Comparison of ENCODE assay signal across 8 cellular contexts in genomic region chr12:132771126-132771838, GRCh38. TPM values are rescaled to one million over a fixed set of nuclear protein-coding genes. Genes with fewer than 3 reads are reported as not detected.
DNase-seq lines count a peak whose midpoint lies in the region; ATAC-seq and TF ChIP-seq lines count a peak whose summit lies in the region.

No MANE protein-coding gene starts in this region.

- peak; percentile 65 for ATAC-seq in GM21529 (IDR thresholded peaks at IDR 0.05; ENCODE audit: unreplicated experiment)
- ATAC-seq in effector memory CD8-positive, alpha-beta T cell (replicated peaks) = peak; percentile 77

- H3K36me3 Mint-ChIP-seq in CD4-positive, alpha-beta memory T cell = peaks cover 19 to 31% of the 10 kb centered on the region in 2 donors
- peaks cover 23% of the 10 kb centered on the region for H3K36me3 Mint-ChIP-seq in effector memory CD8-positive, alpha-beta T cell (ENCODE audit: insufficient read depth)

- H3K9me3 Mint-ChIP-seq in CD4-positive, alpha-beta memory T cell = no peaks in the 10 kb centered on the region
- no peaks in the 10 kb centered on the region for H3K9me3 Mint-ChIP-seq in effector memory CD8-positive, alpha-beta T cell

- H3K4me3 Mint-ChIP-seq in CD4-positive, alpha-beta memory T cell = peak overlapping the region in 6 of 8 donors; percentile 17 to 75 (median 47)
- no peak overlapping the region for H3K4me3 Mint-ChIP-seq in effector memory CD8-positive, alpha-beta T cell

- TF ChIP-seq CTCF in ascending aorta (IDR thresholded peaks at IDR 0.05) = no peak
- no peak for TF ChIP-seq CTCF in vagina (IDR thresholded peaks at IDR 0.05)
- TF ChIP-seq CTCF in testis (IDR thresholded peaks at IDR 0.05) = no peak

- H3K9me3 ChIP-seq in CD4-positive, alpha-beta memory T cell (ENCODE audit: control insufficient read depth in 1 of 2, low read length in 2 of 2) = no peaks in the 10 kb centered on the region
- H3K9me3 ChIP-seq in ascending aorta (no peaks in the 10 kb centered on the region), vagina (no peaks in the 10 kb centered on the region), testis (no peaks in the 10 kb centered on the region)

- intact Hi-C loops in CD4-positive, alpha-beta memory T cell (cut with micrococcal nuclease) = no loop called here
- intact Hi-C loops in ascending aorta (cut with DNase I) (no loop called here), vagina (cut with DNase I) (no loop called here), testis (cut with DNase I; ENCODE audit: low total_unique reads) (no loop called here)

- peaks cover 15% of the 10 kb centered on the region for H3K36me3 ChIP-seq in CD4-positive, alpha-beta memory T cell (ENCODE audit: insufficient read depth, low read length)
- H3K36me3 ChIP-seq in ascending aorta = peaks cover 57 to 68% of the 10 kb centered on the region in 2 donors
- peaks cover 0 to 47% of the 10 kb centered on the region in 2 donors for H3K36me3 ChIP-seq in vagina
- peaks cover 4% of the 10 kb centered on the region for H3K36me3 ChIP-seq in testis (ENCODE audit: low read depth, missing control alignments)

- no peaks in the 10 kb centered on the region for H3K27me3 Mint-ChIP-seq in CD4-positive, alpha-beta memory T cell
- no peaks in the 10 kb centered on the region for H3K27me3 Mint-ChIP-seq in effector memory CD8-positive, alpha-beta T cell

- no peak overlapping the region for H3K4me3 ChIP-seq in CD4-positive, alpha-beta memory T cell (ENCODE audit: low read length in 2 of 2)
- H3K4me3 ChIP-seq in ascending aorta (no peak overlapping the region), vagina (no peak overlapping the region), testis (no peak overlapping the region)

- H3K27me3 ChIP-seq in CD4-positive, alpha-beta memory T cell (ENCODE audit: insufficient read depth, low read length) = no peaks in the 10 kb centered on the region
- H3K27me3 ChIP-seq in ascending aorta (no peaks in the 10 kb centered on the region), vagina (no peaks in the 10 kb centered on the region), testis (no peaks in the 10 kb centered on the region)

- DNase-seq in CD4-positive, alpha-beta memory T cell = peak; percentile 21 to 78 (median 58)
- peak in 4 of 5 donors; percentile 34 to 57 (median 47) for DNase-seq in T-helper 1 cell
- DNase-seq in effector memory CD8-positive, alpha-beta T cell = peak in 1 of 3 experiments; percentile 9
- no peak for DNase-seq in ascending aorta (ENCODE audit: low spot score in 2 of 2)
- no peak for DNase-seq in vagina (ENCODE audit: extremely low spot score in 2 of 2)
- DNase-seq in testis = no peak
- DNase-seq in activated CD4-positive, CD25-positive, alpha-beta regulatory T cell (lab: John Stamatoyannopoulos, UW) = no peak

- TF ChIP-seq POLR2A in vagina (IDR thresholded peaks at IDR 0.05) = no peak
- no peak for TF ChIP-seq POLR2A in testis (IDR thresholded peaks at IDR 0.05)

- WGBS in testis, 2 donors = 91 to 92% methylated on average over 14 to 15 of the region's 15 CpGs

- peaks cover 16% of the 10 kb centered on the region for H3K4me1 ChIP-seq in CD4-positive, alpha-beta memory T cell (ENCODE audit: insufficient read depth, low read length)
- H3K4me1 ChIP-seq in ascending aorta = peaks cover 0 to 5% of the 10 kb centered on the region in 2 donors
- peaks cover 7% of the 10 kb centered on the region for H3K4me1 ChIP-seq in vagina
- peaks cover 18% of the 10 kb centered on the region for H3K4me1 ChIP-seq in testis

- POLR2A ChIA-PET in CD4-positive, alpha-beta memory T cell (lab: Charles Lee; ENCODE audit: partially characterized antibody) = interaction anchor here (1.4 kb wide), 1 partner anchor 9 kb away, joined by 6 read pairs; no protein-coding TSS in a partner anchor

- H3K27ac Mint-ChIP-seq in CD4-positive, alpha-beta memory T cell = peak overlapping the region; percentile 64 to 96 (median 78)
- H3K27ac Mint-ChIP-seq in effector memory CD8-positive, alpha-beta T cell = peak overlapping the region in 1 of 2 donors; percentile 79

- H3K4me1 Mint-ChIP-seq in CD4-positive, alpha-beta memory T cell = peaks cover 12 to 40% (median 22%) of the 10 kb centered on the region in 4 donors
- peaks cover 8 to 12% of the 10 kb centered on the region in 2 donors for H3K4me1 Mint-ChIP-seq in effector memory CD8-positive, alpha-beta T cell (ENCODE audit: low read depth in 2 of 2)

- CTCF ChIA-PET in CD4-positive, alpha-beta memory T cell (lab: Charles Lee; ENCODE audit: partially characterized antibody) = interaction anchor here (1.2 kb wide), 1 partner anchor 50 kb away, joined by 4 read pairs; no protein-coding TSS in a partner anchor

- peak overlapping the region; percentile 25 for H3K27ac ChIP-seq in CD4-positive, alpha-beta memory T cell (ENCODE audit: low read depth, low read length)
- peak overlapping the region in 1 of 2 donors; percentile 11 for H3K27ac ChIP-seq in ascending aorta
- H3K27ac ChIP-seq in vagina = no peak overlapping the region
- H3K27ac ChIP-seq in testis = peak overlapping the region in 1 of 2 donors; percentile 44

RNA-seq across cellular contexts. Expression of gene ANKLE2, which starts 9.7 kb away (rescaled TPM):
- total RNA-seq in CD4-positive, alpha-beta memory T cell = 100 to 1,000 TPM in 1 of 2 experiments, 10 to 100 TPM in 1; 95.6 to 101 TPM
- polyA plus RNA-seq in CD4-positive, alpha-beta memory T cell = 10 to 100 TPM; 21.0 to 44.4 TPM
- 54.2 TPM for total RNA-seq in ascending aorta
- 63.1 TPM for total RNA-seq in vagina
- total RNA-seq in testis = 100 to 1,000 TPM; 103 to 120 TPM
- 204 TPM for polyA plus RNA-seq in testis (ENCODE audit: insufficient read depth, low read depth, low replicate concordance)

RNA-seq across cellular contexts. Expression of gene GOLGA3, which starts 57.4 kb away (rescaled TPM):
- 10 to 100 TPM; 64.1 to 67.6 TPM for total RNA-seq in CD4-positive, alpha-beta memory T cell
- polyA plus RNA-seq in CD4-positive, alpha-beta memory T cell = 10 to 100 TPM in 1 of 2 donors, under 1 TPM in 1; 0.35 to 12.5 TPM
- total RNA-seq in ascending aorta = 173 TPM
- total RNA-seq in vagina = 49.8 TPM
- total RNA-seq in testis = 10 to 100 TPM; 72.3 to 95.2 TPM
- 30.4 TPM for polyA plus RNA-seq in testis (ENCODE audit: insufficient read depth, low read depth, low replicate concordance)

Comparison
In these comparisons a context has a peak if more than half of its experiments do, and no peak if none do; other contexts are left out.
1. DNase-seq: peak in CD4-positive, alpha-beta memory T cell (5 of 5) and T-helper 1 cell (4 of 5); none in ascending aorta (0 of 2), vagina (0 of 2), testis (single experiment) and activated CD4-positive, CD25-positive, alpha-beta regulatory T cell (0 of 4).
2. H3K4me3 Mint-ChIP-seq: peak in CD4-positive, alpha-beta memory T cell (6 of 8); none in effector memory CD8-positive, alpha-beta T cell (0 of 2).